In the genomic region with DNA sequence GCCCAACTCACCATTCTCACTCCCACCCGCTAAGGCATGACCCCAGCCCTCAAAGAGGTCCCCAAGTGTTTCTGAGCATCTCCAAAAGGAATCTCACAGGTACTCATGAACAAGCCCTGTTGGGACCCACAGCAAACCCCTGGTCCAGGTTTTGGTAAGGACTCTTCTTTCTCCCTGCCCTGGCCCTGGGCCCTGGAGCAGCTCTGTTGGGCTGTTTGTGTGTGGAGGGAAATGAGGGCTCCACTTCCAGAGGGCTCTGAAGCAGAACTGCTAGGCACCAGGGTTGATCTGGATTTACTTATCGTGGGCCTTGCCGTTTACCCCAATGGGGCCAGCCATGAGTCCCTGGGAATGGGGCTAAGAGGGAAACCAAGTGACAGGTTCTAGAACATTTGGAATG, we compare ENCODE assay signal across 31 cellular contexts.
DNase-seq lines count a peak whose midpoint lies in the region; TF ChIP-seq lines count a peak whose summit lies in the region.
"Had no signal": no experiment of that assay in that cellular context is flagged by ENCODE, and none has a peak within 500 bp of the region (broad histone marks: within the 10 kb centered on the region; RNA-seq: fewer than 3 reads in every experiment).

No MANE protein-coding gene starts in this region.

- intact Hi-C loops in posterior vena cava (cut with DNase I) = no loop called here

- H2BK5ac ChIP-seq in neuronal stem cell (ENCODE audit: low read length) = no peak overlapping the region

- H3K27me3 ChIP-seq in neuronal stem cell (ENCODE audit: control insufficient read depth in 3 of 3, insufficient read depth in 3 of 3, low read depth in 1 of 3, low read length in 3 of 3) = peaks cover 0 to 24% (median 0%) of the 10 kb centered on the region in 3 experiments
- peaks cover 50% of the 10 kb centered on the region for H3K27me3 ChIP-seq in osteoblast (ENCODE audit: insufficient read depth, low read length)
- H3K27me3 ChIP-seq: BE2C; BLaER1; BLaER1 treated with 17β-estradiol and CSF1 and Interleukin-3, amounts not matched to agents 10 nM and 100 nM had no signal

- H2BK120ac ChIP-seq in neuronal stem cell (ENCODE audit: low read depth, low read length) = no peak overlapping the region

- H3K4me3 ChIP-seq in neuronal stem cell (ENCODE audit: low read length in 2 of 2) (no peak overlapping the region), osteoblast (ENCODE audit: insufficient read depth, low read length) (no peak overlapping the region)
- H3K4me3 ChIP-seq: A549; BLaER1; BLaER1 treated with 17β-estradiol and CSF1 and Interleukin-3, amounts not matched to agents 10 nM and 100 nM had no signal

- no peak overlapping the region for H2AK5ac ChIP-seq in neuronal stem cell (ENCODE audit: low read depth, low read length)

- DNase-seq in neuronal stem cell (ENCODE audit: low spot score) = no peak
- peak; percentile 43 for DNase-seq in osteoblast (ENCODE audit: insufficient read length, low spot score, missing footprints)
- peak; percentile 60 for DNase-seq in posterior vena cava (ENCODE audit: low spot score)
- DNase-seq in NCI-H2081 (lab: John Stamatoyannopoulos, UW) = no peak
- no peak for DNase-seq in NCI-H446 (lab: John Stamatoyannopoulos, UW)
- DNase-seq in iPS-NIHi7 (ENCODE audit: extremely low spot score) = no peak
- DNase-seq: 8988T; ACHN; AML-193; BE2C; C1 segment of cervical spinal cord; Caco-2; Calu3; CD4-positive, alpha-beta memory T cell; CD4-positive, alpha-beta T cell; CD4-positive, CD25-positive, alpha-beta regulatory T cell; CD8-positive, alpha-beta memory T cell; CD8-positive, alpha-beta T cell; COR-L47; DMS 273 treated with DMSO at 0.1 percent for 48 hours; DMS153; DMS53; DMS79; DMS79 treated with DMSO at 0.1 percent for 48 hours; DND-41; EL had no signal

- no CpG with 5 or more reads among the region's 3 CpGs for WGBS in neuronal stem cell (ENCODE audit: extremely low coverage in 2 of 2, insufficient read length in 2 of 2, insufficient replicate concordance in 1 of 2), 2 donors

- H3K79me2 ChIP-seq in osteoblast (ENCODE audit: insufficient read depth, low read length) = no peaks in the 10 kb centered on the region

- H3K18ac ChIP-seq in neuronal stem cell (ENCODE audit: low read length) = peak overlapping the region; percentile 25

- H3K4me1 ChIP-seq in neuronal stem cell (ENCODE audit: control insufficient read depth in 2 of 2, insufficient read depth in 1 of 2, low read depth in 1 of 2, low read length in 2 of 2) (no peaks in the 10 kb centered on the region), osteoblast (ENCODE audit: insufficient read depth, low read length) (no peaks in the 10 kb centered on the region)
- H3K4me1 ChIP-seq: A549; BE2C; BLaER1; BLaER1 treated with 17β-estradiol and CSF1 and Interleukin-3, amounts not matched to agents 10 nM and 100 nM; Caco-2 had no signal

- no peak overlapping the region for H3K9ac ChIP-seq in neuronal stem cell (ENCODE audit: low read depth, low read length, poor library complexity)
- H3K9ac ChIP-seq: BLaER1; BLaER1 treated with 17β-estradiol and CSF1 and Interleukin-3, amounts not matched to agents 10 nM and 100 nM had no signal

- H2BK15ac ChIP-seq in neuronal stem cell (ENCODE audit: low read length) = no peak overlapping the region

- no peaks in the 10 kb centered on the region for H3K79me1 ChIP-seq in neuronal stem cell (ENCODE audit: low read depth, low read length)

- H2AFZ ChIP-seq in neuronal stem cell (ENCODE audit: low read length) = no peak overlapping the region
- no peak overlapping the region for H2AFZ ChIP-seq in osteoblast (ENCODE audit: low read length)

- H4K20me1 ChIP-seq in osteoblast (ENCODE audit: insufficient read depth, low read length) = no peaks in the 10 kb centered on the region
- H4K20me1 ChIP-seq: BLaER1 had no signal

- H3K27ac ChIP-seq in neuronal stem cell (replicated peaks; ENCODE audit: low read length) (no peak overlapping the region), osteoblast (ENCODE audit: low read depth, low read length) (no peak overlapping the region)
- H3K27ac ChIP-seq: 22Rv1; A549; BLaER1; BLaER1 treated with 17β-estradiol and CSF1 and Interleukin-3, amounts not matched to agents 10 nM and 100 nM; C4-2B had no signal

- H3K4me2 ChIP-seq in neuronal stem cell (ENCODE audit: insufficient read depth, low read length, poor library complexity, severe bottlenecking) = no peak overlapping the region
- no peak overlapping the region for H3K4me2 ChIP-seq in osteoblast (ENCODE audit: insufficient read depth, low read length)
- H3K4me2 ChIP-seq: A549; BLaER1; BLaER1 treated with 17β-estradiol and CSF1 and Interleukin-3, amounts not matched to agents 10 nM and 100 nM had no signal

- H3K9me3 ChIP-seq in neuronal stem cell (replicated peaks in 1 of 2; ENCODE audit: control insufficient read depth in 2 of 2, insufficient read depth in 1 of 2, low read depth in 1 of 2, low read length in 2 of 2) (peaks cover 0 to 6% of the 10 kb centered on the region in 2 donors), osteoblast (ENCODE audit: low read depth, low read length) (peaks cover 8% of the 10 kb centered on the region)
- H3K9me3 ChIP-seq: BE2C, Caco-2 had no signal

- TF ChIP-seq CTCF in osteoblast (IDR thresholded peaks at IDR 0.05; ENCODE audit: extremely low read depth, low read depth, low read length) = no peak

- no peak overlapping the region for H3K4ac ChIP-seq in neuronal stem cell (ENCODE audit: low read length)

- H3K14ac ChIP-seq in neuronal stem cell (ENCODE audit: low read length) = no peak overlapping the region

- H3K36me3 ChIP-seq in neuronal stem cell (replicated peaks in 1 of 2; ENCODE audit: control insufficient read depth in 2 of 2, insufficient read depth in 2 of 2, low read length in 2 of 2) (no peaks in the 10 kb centered on the region), osteoblast (ENCODE audit: insufficient read depth, low read length) (no peaks in the 10 kb centered on the region)
- H3K36me3 ChIP-seq: BE2C; BLaER1; BLaER1 treated with 17β-estradiol and CSF1 and Interleukin-3, amounts not matched to agents 10 nM and 100 nM had no signal

- no peak overlapping the region for H3K23ac ChIP-seq in neuronal stem cell (ENCODE audit: low read depth, low read length, poor library complexity)

- H4K91ac ChIP-seq in neuronal stem cell (ENCODE audit: low read depth, low read length, poor library complexity) = no peak overlapping the region

- no peak overlapping the region for H4K8ac ChIP-seq in neuronal stem cell (ENCODE audit: low read depth, low read length)

- no peak overlapping the region for H2BK12ac ChIP-seq in neuronal stem cell (ENCODE audit: low read length)

Comparison
In these comparisons a context has a peak if more than half of its experiments do, and no peak if none do; other contexts are left out.
1. DNase-seq: peak in osteoblast (single experiment) and posterior vena cava (single experiment); none in neuronal stem cell (single experiment), NCI-H2081 (0 of 2), NCI-H446 (0 of 2) and iPS-NIHi7 (single experiment).